ENCODE assay signal across 1 cellular context in genomic region chr10:5659702-5660528, GRCh38.
TF ChIP-seq lines count a peak whose summit lies in the region.

No MANE protein-coding gene starts in this region.

TF ChIP-seq in GM12878, 131 proteins besides CTCF, POLR2A, EP300 and RAD21:
- TF ChIP-seq SKIL (IDR thresholded peaks at IDR 0.05; ENCODE audit: low read depth, poor library complexity, severe bottlenecking) (no peak), NR2F1 (conservative IDR thresholded peaks at IDR 0.05) (0 out of 2 replicates have a peak, but pooled peaks have one; percentile 17), MAX (IDR thresholded peaks at IDR 0.05; ENCODE audit: low read depth, low read length) (no peak), GABPA (IDR thresholded peaks at IDR 0.05; ENCODE audit: low read depth) (no peak), ZBTB4 (CRISPR knock-in tag; IDR thresholded peaks at IDR 0.05) (no peak), YBX1 (IDR thresholded peaks at IDR 0.05) (no peak), RBBP5 (conservative IDR thresholded peaks at IDR 0.05) (no peak), IRF3 (IDR thresholded peaks at IDR 0.05) (no peak), ASH2L (IDR thresholded peaks at IDR 0.05; ENCODE audit: borderline replicate concordance, low read depth) (no peak), BACH1 (IDR thresholded peaks at IDR 0.05; ENCODE audit: borderline replicate concordance) (no peak), SPI1 (IDR thresholded peaks at IDR 0.05; ENCODE audit: borderline replicate concordance, insufficient read depth, low read depth, low read length) (peak; percentile 63; the same call in 1 of the 2 replicates), CHD1 (IDR thresholded peaks at IDR 0.05; ENCODE audit: low read depth, low read length) (no peak), EED (IDR thresholded peaks at IDR 0.05; ENCODE audit: low read depth) (no peak), NKRF (conservative IDR thresholded peaks at IDR 0.05) (no peak)
